Comparison of ENCODE assay signal across 8 cellular contexts in genomic region chrX:13690836-13691235, GRCh38. TPM values are rescaled to one million over a fixed set of nuclear protein-coding genes. Genes with fewer than 3 reads are reported as not detected.
A peak's percentile ranks its signal among the peaks of the same experiment; 100 is the strongest.
DNase-seq lines count a peak whose midpoint lies in the region; ATAC-seq and TF ChIP-seq lines count a peak whose summit lies in the region.

No MANE protein-coding gene starts in this region.

- H3K4me3 Mint-ChIP-seq in activated naive CD8-positive, alpha-beta T cell treated with anti-CD3 and anti-CD28 coated beads for 36 hours = peak overlapping the region; percentile 89

- H3K36me3 Mint-ChIP-seq in activated naive CD8-positive, alpha-beta T cell treated with anti-CD3 and anti-CD28 coated beads for 36 hours = peaks cover 14% of the 10 kb centered on the region

- H3K4me3 ChIP-seq in AG04450 (ENCODE audit: low read depth, low read length) = peak overlapping the region; percentile 75

- H3K4me1 Mint-ChIP-seq in activated naive CD8-positive, alpha-beta T cell treated with anti-CD3 and anti-CD28 coated beads for 36 hours = peaks cover 53% of the 10 kb centered on the region

- H3K9me3 Mint-ChIP-seq in activated naive CD8-positive, alpha-beta T cell treated with anti-CD3 and anti-CD28 coated beads for 36 hours = no peaks in the 10 kb centered on the region

- TF ChIP-seq CTCF in AG04450 (IDR thresholded peaks at IDR 0.05; ENCODE audit: low read depth, low read length) (peak; percentile 11; the same call in 1 of the 2 replicates), GM13977 (IDR thresholded peaks at IDR 0.05; ENCODE audit: extremely low read depth, insufficient read depth, missing control alignments) (peak; percentile 42)

- in situ Hi-C loops in GM13977 (cut with MboI; ENCODE audit: low pct_unique_long_range_greater_than_20kb, low sequenced_read_pairs, unreplicated experiment) = loop anchor here (25.0 kb wide), 2 partner anchors 104 to 704 kb away; partner anchors contain the start of gene TMSB4X

- CTCF ChIA-PET in AG04450 (lab: Charles Lee) = interaction anchor here (0.7 to 1.1 kb wide), 3 partner anchors 8 to 45 kb away, joined by 3 to 4 read pairs (median 3); no protein-coding TSS in a partner anchor

- H3K27ac ChIP-seq in AG04450 (ENCODE audit: low read depth, low read length) = no peak overlapping the region

- H3K27me3 ChIP-seq in AG04450 (ENCODE audit: control insufficient read depth, insufficient read depth, low read length) = no peaks in the 10 kb centered on the region

- no peak for ATAC-seq in HG02840 (IDR thresholded peaks at IDR 0.05; ENCODE audit: low FRiP score, unreplicated experiment)

- H3K27me3 Mint-ChIP-seq in activated naive CD8-positive, alpha-beta T cell treated with anti-CD3 and anti-CD28 coated beads for 36 hours = no peaks in the 10 kb centered on the region

- POLR2A ChIA-PET in AG04450 (lab: Yijun Ruan, JAX) = no interaction called here

- H3K27ac Mint-ChIP-seq in activated naive CD8-positive, alpha-beta T cell treated with anti-CD3 and anti-CD28 coated beads for 36 hours = peak overlapping the region; percentile 96

- no peak for DNase-seq in AG04450 (ENCODE audit: low read depth, low spot score)
- DNase-seq in GM13977 (ENCODE audit: low spot score) = no peak
- DNase-seq in activated naive CD8-positive, alpha-beta T cell treated with anti-CD3 and anti-CD28 coated beads for 36 hours = no peak
- peak; percentile 23 for DNase-seq in kidney tubule cell (ENCODE audit: low spot score)
- no peak for DNase-seq in islet precursor cell
- DNase-seq in cortex of kidney (lab: John Stamatoyannopoulos, UW) = no peak
- DNase-seq in HuH-7 (ENCODE audit: low spot score) = no peak

- no peaks in the 10 kb centered on the region for H3K9me3 ChIP-seq in AG04450 (ENCODE audit: control insufficient read depth, insufficient read depth, low read length)

RNA-seq across cellular contexts. Expression of gene RAB9A, which starts 1.9 kb away (rescaled TPM):
- polyA plus RNA-seq in AG04450 (2011; rRNA removed) = 27.9 and 41.7 TPM in 2 replicates
- polyA minus RNA-seq in AG04450 (2011; rRNA and poly(A)+ RNA removed) = 7.9 and 10.6 TPM in 2 replicates
- total RNA-seq in activated naive CD8-positive, alpha-beta T cell treated with anti-CD3 and anti-CD28 coated beads for 36 hours = 10 to 100 TPM; 33.8 to 36.4 TPM

RNA-seq across cellular contexts. Expression of gene TCEANC, which starts 37.9 kb away (rescaled TPM):
- 1.2 and 1.7 TPM in 2 replicates for polyA plus RNA-seq in AG04450 (2011; rRNA removed)
- polyA minus RNA-seq in AG04450 (2011; rRNA and poly(A)+ RNA removed) = 1.0 and 1.1 TPM in 2 replicates
- total RNA-seq in activated naive CD8-positive, alpha-beta T cell treated with anti-CD3 and anti-CD28 coated beads for 36 hours = under 1 TPM; 0.84 to 0.89 TPM

RNA-seq across cellular contexts. Expression of gene TRAPPC2, which starts 43.6 kb away (rescaled TPM):
- 9.7 and 11.1 TPM in 2 replicates for polyA plus RNA-seq in AG04450 (2011; rRNA removed)
- polyA minus RNA-seq in AG04450 (2011; rRNA and poly(A)+ RNA removed) = 8.6 and 12.7 TPM in 2 replicates
- 10 to 100 TPM; 15.8 to 16.6 TPM for total RNA-seq in activated naive CD8-positive, alpha-beta T cell treated with anti-CD3 and anti-CD28 coated beads for 36 hours

RNA-seq across cellular contexts. Expression of gene OFD1, which starts 43.7 kb away (rescaled TPM):
- polyA plus RNA-seq in AG04450 (2011; rRNA removed) = 9.9 and 14.1 TPM in 2 replicates
- polyA minus RNA-seq in AG04450 (2011; rRNA and poly(A)+ RNA removed) = 7.9 and 9.9 TPM in 2 replicates
- total RNA-seq in activated naive CD8-positive, alpha-beta T cell treated with anti-CD3 and anti-CD28 coated beads for 36 hours = 10 to 100 TPM; 27.4 to 29.0 TPM
